ENCODE assay signal across 10 cellular contexts in genomic region chr11:61602775-61603569, GRCh38. TPM values are rescaled to one million over a fixed set of nuclear protein-coding genes. Genes with fewer than 3 reads are reported as not detected.
A peak's percentile ranks its signal among the peaks of the same experiment; 100 is the strongest.
DNase-seq lines count a peak whose midpoint lies in the region; ATAC-seq, FAIRE-seq and TF ChIP-seq lines count a peak whose summit lies in the region.
"Had no signal": no experiment of that assay in that cellular context is flagged by ENCODE, and none has a peak within 500 bp of the region (broad histone marks: within the 10 kb centered on the region; RNA-seq: fewer than 3 reads in every experiment).

No MANE protein-coding gene starts in this region.

- no peak for FAIRE-seq in H1 (lab: Jason Lieb, UNC)

- WGBS in H1 (ENCODE audit: extremely low coverage in 1 of 2, insufficient coverage in 1 of 2, insufficient read length in 1 of 2, insufficient replicate concordance in 2 of 2, low coverage in 1 of 2, low lambda C conversion rate in 2 of 2, missing lambda C conversion rate in 1 of 2), 2 experiments = 90% methylated on average over 20 of the region's 20 CpGs; no CpG with 5 or more reads in 1 of the 2 experiments

- no peak for ATAC-seq in activated CD8-positive, alpha-beta memory T cell treated with anti-CD3 and anti-CD28 coated beads, Interleukin-2, amount 10 ng/mL, durations not matched to agents 7 days and 5 days
- ATAC-seq in GM19035 (IDR thresholded peaks at IDR 0.05; ENCODE audit: unreplicated experiment) = no peak
- ATAC-seq in GM21515 (IDR thresholded peaks at IDR 0.05; ENCODE audit: unreplicated experiment) = no peak
- ATAC-seq: activated naive CD8-positive, alpha-beta T cell treated with anti-CD3 and anti-CD28 coated beads, Interleukin-2, amount 50 U/mL, for 24 hours had no signal

- peaks cover 5 to 22% (median 18%) of the 10 kb centered on the region in 4 experiments for H3K4me1 ChIP-seq in H1 (replicated peaks in 1 of 4; ENCODE audit: control insufficient read depth in 3 of 4, insufficient read depth in 4 of 4, low read length in 3 of 4)

- H3K9me3 Mint-ChIP-seq in activated CD8-positive, alpha-beta memory T cell treated with anti-CD3 and anti-CD28 coated beads, Interleukin-2, amount 10 ng/mL, durations not matched to agents 7 days and 5 days (ENCODE audit: low read depth) = no peaks in the 10 kb centered on the region
- H3K9me3 Mint-ChIP-seq: activated naive CD8-positive, alpha-beta T cell treated with anti-CD3 and anti-CD28 coated beads, Interleukin-2, amount 50 U/mL, for 24 hours had no signal

- no peak overlapping the region for H3K4me2 ChIP-seq in H1 (ENCODE audit: insufficient read depth in 1 of 2, low read depth in 2 of 2, low read length in 2 of 2)

- peak overlapping the region; percentile 65 for H2BK15ac ChIP-seq in H1 (ENCODE audit: low read length)

- no peak overlapping the region for H4K5ac ChIP-seq in H1 (ENCODE audit: insufficient read length, low read depth, low read length)

- no peak overlapping the region for H3K14ac ChIP-seq in H1 (ENCODE audit: insufficient read length)

- H3K23me2 ChIP-seq in H1 (ENCODE audit: low read depth, low read length) = no peaks in the 10 kb centered on the region

- TF ChIP-seq POLR2A in H1 (IDR thresholded peaks at IDR 0.05; ENCODE audit: control extremely low read depth in 1 of 2, low read depth in 2 of 2, low read length in 2 of 2) = no peak

- no peaks in the 10 kb centered on the region for H3K36me3 Mint-ChIP-seq in activated CD8-positive, alpha-beta memory T cell treated with anti-CD3 and anti-CD28 coated beads, Interleukin-2, amount 10 ng/mL, durations not matched to agents 7 days and 5 days

- H3K4ac ChIP-seq in H1 (replicated peaks; ENCODE audit: insufficient read length, low read depth, low read length) = no peak overlapping the region

- no peak overlapping the region for H3K27ac ChIP-seq in H1 (ENCODE audit: low read depth, low read length)

- TF ChIP-seq CTCF in BJ (IDR thresholded peaks at IDR 0.05; ENCODE audit: insufficient read depth, low read depth, low read length) = no peak
- TF ChIP-seq CTCF in H1 (IDR thresholded peaks at IDR 0.05; ENCODE audit: control extremely low read depth in 1 of 3, insufficient read depth in 1 of 3, low read depth in 1 of 3, low read length in 3 of 3) = no peak

- peak overlapping the region; percentile 56 for H4K91ac ChIP-seq in H1 (replicated peaks; ENCODE audit: insufficient read length, low read length)

- no peak overlapping the region for H3K4me3 Mint-ChIP-seq in activated CD8-positive, alpha-beta memory T cell treated with anti-CD3 and anti-CD28 coated beads, Interleukin-2, amount 10 ng/mL, durations not matched to agents 7 days and 5 days
- H3K4me3 Mint-ChIP-seq: activated naive CD8-positive, alpha-beta T cell treated with anti-CD3 and anti-CD28 coated beads, Interleukin-2, amount 50 U/mL, for 24 hours had no signal

- H3K79me2 ChIP-seq in H1 (ENCODE audit: control insufficient read depth in 1 of 2, insufficient read depth in 2 of 2, low read length in 2 of 2) = no peaks in the 10 kb centered on the region

- H2BK20ac ChIP-seq in H1 (ENCODE audit: low read length) = no peak overlapping the region

- H2AFZ ChIP-seq in H1 (ENCODE audit: low read length) = no peak overlapping the region

- H3K9me3 ChIP-seq in H1 (ENCODE audit: insufficient read depth in 2 of 2, low read depth in 1 of 2, low read length in 1 of 2) = no peaks in the 10 kb centered on the region

- H3K4me3 ChIP-seq in BJ (ENCODE audit: low read depth, low read length) = no peak overlapping the region
- H3K4me3 ChIP-seq in H1 (ENCODE audit: extremely low read depth in 1 of 4, insufficient read depth in 2 of 4, low read depth in 3 of 4, low read length in 4 of 4) = no peak overlapping the region

- H3K23ac ChIP-seq in H1 (ENCODE audit: insufficient read length) = no peak overlapping the region

- no peak overlapping the region; the same call in 1 of the 2 replicates for H2AK5ac ChIP-seq in H1 (ENCODE audit: low read depth, low read length)

- H3K56ac ChIP-seq in H1 (replicated peaks; ENCODE audit: insufficient read length, low read depth, low read length) = no peak overlapping the region

- H3K36me3 ChIP-seq in BJ (ENCODE audit: control insufficient read depth, insufficient read depth, low read length) (no peaks in the 10 kb centered on the region), H1 (ENCODE audit: control insufficient read depth in 2 of 4, insufficient read depth in 4 of 4, low read length in 3 of 4) (no peaks in the 10 kb centered on the region)

- H3K9ac ChIP-seq in H1 (replicated peaks in 1 of 4; ENCODE audit: extremely low read depth in 1 of 4, low read depth in 3 of 4, low read length in 3 of 4) = no peak overlapping the region

- H4K20me1 ChIP-seq in H1 (replicated peaks in 1 of 2; ENCODE audit: control insufficient read depth in 1 of 2, insufficient read depth in 2 of 2, low read length in 2 of 2) = no peaks in the 10 kb centered on the region

- peak overlapping the region; percentile 35; the same call in 1 of the 2 replicates for H2BK12ac ChIP-seq in H1 (ENCODE audit: low read depth, low read length)

- POLR2A ChIA-PET in BJ (lab: Charles Lee) = no interaction called here
- POLR2A ChIA-PET in H1 (lab: Charles Lee; ENCODE audit: partially characterized antibody) = interaction anchor here (1.3 kb wide), 1 partner anchor 16 kb away, joined by 5 read pairs; no protein-coding TSS in a partner anchor

- H3K27ac Mint-ChIP-seq in activated CD8-positive, alpha-beta memory T cell treated with anti-CD3 and anti-CD28 coated beads, Interleukin-2, amount 10 ng/mL, durations not matched to agents 7 days and 5 days = no peak overlapping the region
- H3K27ac Mint-ChIP-seq: activated naive CD8-positive, alpha-beta T cell treated with anti-CD3 and anti-CD28 coated beads, Interleukin-2, amount 50 U/mL, for 24 hours had no signal

- no peaks in the 10 kb centered on the region for H3K4me1 Mint-ChIP-seq in activated CD8-positive, alpha-beta memory T cell treated with anti-CD3 and anti-CD28 coated beads, Interleukin-2, amount 10 ng/mL, durations not matched to agents 7 days and 5 days
- H3K4me1 Mint-ChIP-seq: activated naive CD8-positive, alpha-beta T cell treated with anti-CD3 and anti-CD28 coated beads, Interleukin-2, amount 50 U/mL, for 24 hours had no signal

- H2BK120ac ChIP-seq in H1 (replicated peaks; ENCODE audit: low read depth, low read length) = no peak overlapping the region

- no peaks in the 10 kb centered on the region for H3K79me1 ChIP-seq in H1 (ENCODE audit: low read depth, low read length)

- CTCF ChIA-PET in BJ (lab: Yijun Ruan, JAX) = interaction anchor here (0.6 to 0.8 kb wide), 3 partner anchors 25 to 90 kb away, joined by 3 read pairs; no protein-coding TSS in a partner anchor
- CTCF ChIA-PET in H1 (lab: Charles Lee; ENCODE audit: partially characterized antibody) = interaction anchor here (0.7 to 5.6 kb wide), 3 partner anchors 15 to 33 kb away, joined by 3 to 52 read pairs (median 5); no protein-coding TSS in a partner anchor
- CTCF ChIA-PET in activated CD8-positive, alpha-beta memory T cell treated with anti-CD3 and anti-CD28 coated beads, Interleukin-2, amount 10 ng/mL, durations not matched to agents 7 days and 5 days (lab: Charles Lee) = no interaction called here

- H3K18ac ChIP-seq in H1 (ENCODE audit: extremely low read depth, low read length) = no peak overlapping the region

- H3K27me3 Mint-ChIP-seq in activated CD8-positive, alpha-beta memory T cell treated with anti-CD3 and anti-CD28 coated beads, Interleukin-2, amount 10 ng/mL, durations not matched to agents 7 days and 5 days = peaks cover 24% of the 10 kb centered on the region

- no peak for TF ChIP-seq EP300 in H1 (IDR thresholded peaks at IDR 0.05; ENCODE audit: borderline replicate concordance in 1 of 2, low read depth in 2 of 2, low read length in 2 of 2)

- no peak overlapping the region; the same call in 1 of the 2 replicates for H2BK5ac ChIP-seq in H1 (ENCODE audit: low read depth, low read length)

- no peak overlapping the region for H4K8ac ChIP-seq in H1 (ENCODE audit: extremely low read depth, insufficient read depth, low read length)

- TF ChIP-seq RAD21 in H1 (IDR thresholded peaks at IDR 0.05 in 1 of 2, conservative IDR thresholded peaks at IDR 0.05 in 1 of 2; ENCODE audit: low read depth in 2 of 2, low read length in 2 of 2) = no peak

- peaks cover 11% of the 10 kb centered on the region for H3K27me3 ChIP-seq in BJ (ENCODE audit: control insufficient read depth, insufficient read depth, low read length)
- no peaks in the 10 kb centered on the region; a peak in 1 of 7 replicates for H3K27me3 ChIP-seq in H1 (replicated peaks in 1 of 4; ENCODE audit: control insufficient read depth in 3 of 4, extremely low read depth in 1 of 4, insufficient read depth in 3 of 4, low read length in 3 of 4)

- DNase-seq in BJ (ENCODE audit: low read depth) = peak; percentile 83
- DNase-seq in NCI-H2171 treated with DMSO at 0.1 percent for 48 hours (lab: John Stamatoyannopoulos, UW) = peak; percentile 98
- DNase-seq in H1 (ENCODE audit: low read depth in 1 of 2, low spot score in 2 of 2) = no peak
- DNase-seq in nucleus accumbens (lab: John Stamatoyannopoulos, UW) = peak in 36 of 56 donors; percentile 11 to 83 (median 46)
- no peak for DNase-seq in activated CD8-positive, alpha-beta memory T cell treated with anti-CD3 and anti-CD28 coated beads, Interleukin-2, amount 10 ng/mL, durations not matched to agents 7 days and 5 days
- DNase-seq in activated gamma-delta T cell treated with Interleukin-2 at 50 U/mL for 16 hours = no peak
- DNase-seq: activated naive CD8-positive, alpha-beta T cell treated with anti-CD3 and anti-CD28 coated beads, Interleukin-2, amount 50 U/mL, for 24 hours; stimulated activated CD4-positive, alpha-beta T cell treated with anti-CD3 and anti-CD28 coated beads, Interleukin-2, amount 100 ng/mL, for 24 hours had no signal

TF ChIP-seq in H1, 55 proteins besides CTCF, POLR2A, EP300 and RAD21 (continues in another document):
- TF ChIP-seq NRF1 (IDR thresholded peaks at IDR 0.05; ENCODE audit: low read depth, low read length) (no peak), MAX (IDR thresholded peaks at IDR 0.05) (no peak)

RNA-seq across cellular contexts. Expression of gene SYT7, which starts 22.1 kb away (rescaled TPM):
- polyA plus RNA-seq in BJ (2011; rRNA removed) (0.01 and 0.04 TPM in 2 replicates), H1 (2011; rRNA removed) (9.6 and 14.4 TPM in 2 replicates)
- polyA minus RNA-seq in BJ (2011; rRNA and poly(A)+ RNA removed) = not detected in 2 replicates
- total RNA-seq in H1 (2021; fragmentation: NEBNext Ultra II Directional; extraction: Animal tissue kit (Norgen Biotek cat#: 25700)) = 10.5 and 10.6 TPM in 2 replicates
- 9.2 TPM for polyA plus RNA-seq in H1 (2011; cell fraction: cytosol; rRNA removed)
- 23.5 TPM for polyA plus RNA-seq in H1 (2011; cell fraction: nucleus; rRNA removed)
- 9.2 to 16.6 TPM (median 13.7 TPM) in 4 replicates for polyA plus RNA-seq in H1 (2012, experiment 1 of 2)
- 7.6 TPM for polyA plus RNA-seq in H1 (2012, experiment 2 of 2)
- 10.6 TPM for polyA plus RNA-seq in H1 (2013, experiment 1 of 2)
- 10.5 TPM for polyA plus RNA-seq in H1 (2013, experiment 2 of 2)
- 5.7 and 8.6 TPM in 2 replicates for polyA minus RNA-seq in H1 (2011; rRNA and poly(A)+ RNA removed)
- polyA minus RNA-seq in H1 (2011; cell fraction: cytosol; rRNA and poly(A)+ RNA removed) = 8.2 TPM
- polyA minus RNA-seq in H1 (2011; cell fraction: nucleus; rRNA and poly(A)+ RNA removed) = 6.4 TPM
- not detected for total RNA-seq in activated CD8-positive, alpha-beta memory T cell treated with anti-CD3 and anti-CD28 coated beads, Interleukin-2, amount 10 ng/mL, durations not matched to agents 7 days and 5 days

Comparison
In these comparisons a context has a peak if more than half of its experiments do, and no peak if none do; other contexts are left out.
1. DNase-seq: peak in BJ (single experiment), NCI-H2171 treated with DMSO at 0.1 percent for 48 hours (single experiment) and nucleus accumbens (36 of 56); none in H1 (0 of 2), activated CD8-positive, alpha-beta memory T cell treated with anti-CD3 and anti-CD28 coated beads, Interleukin-2, amount 10 ng/mL, durations not matched to agents 7 days and 5 days (single experiment) and activated gamma-delta T cell treated with Interleukin-2 at 50 U/mL for 16 hours (single experiment).
2. RNA of gene SYT7, which starts 22.1 kb away (total RNA-seq): 10.5 to 10.6 TPM in H1; not detected in activated CD8-positive, alpha-beta memory T cell treated with anti-CD3 and anti-CD28 coated beads, Interleukin-2, amount 10 ng/mL, durations not matched to agents 7 days and 5 days; every median in the first group is over 10 times any median in the second.